23 cellular contexts compared by ENCODE assay signal in genomic region chr16:87757841-87758426, GRCh38. TPM values are rescaled to one million over a fixed set of nuclear protein-coding genes. Genes with fewer than 3 reads are reported as not detected.
A peak's percentile ranks its signal among the peaks of the same experiment; 100 is the strongest.
DNase-seq lines count a peak whose midpoint lies in the region; ATAC-seq, FAIRE-seq and TF ChIP-seq lines count a peak whose summit lies in the region.
"Had no signal": no experiment of that assay in that cellular context is flagged by ENCODE, and none has a peak within 500 bp of the region (broad histone marks: within the 10 kb centered on the region; RNA-seq: fewer than 3 reads in every experiment).

No MANE protein-coding gene starts in this region.

- H3K36me3 ChIP-seq in bronchial epithelial cell (ENCODE audit: control insufficient read depth, insufficient read depth, low read length), result peaks cover 19% of the 10 kb centered on the region

- no peak for ATAC-seq in GM18858 (IDR thresholded peaks at IDR 0.05; ENCODE audit: unreplicated experiment)
- ATAC-seq: effector memory CD8-positive, alpha-beta T cell; sciatic nerve; SK-N-SH treated with all-trans-retinoic acid at 6 μM for 48 hours; WTC11 had no signal

- no peak overlapping the region for H3K4me3 ChIP-seq in bronchial epithelial cell (ENCODE audit: low read depth, low read length)
- H3K4me3 ChIP-seq: breast epithelium, colonic mucosa, left ventricle myocardium inferior, vagina had no signal

- no peaks in the 10 kb centered on the region for H3K27me3 ChIP-seq in bronchial epithelial cell (ENCODE audit: control insufficient read depth, insufficient read depth, low read length)
- H3K27me3 ChIP-seq: breast epithelium, colonic mucosa, vagina had no signal

- TF ChIP-seq CTCF in bronchial epithelial cell (IDR thresholded peaks at IDR 0.05; ENCODE audit: insufficient read depth, low read length, severe bottlenecking), result no peak

- DNase-seq in EL, result peak; percentile 50
- peak; percentile 19 for DNase-seq in LHCN-M2 (ENCODE audit: low read depth)
- DNase-seq in bronchial epithelial cell (ENCODE audit: low read depth), result peak; percentile 60
- DNase-seq in kidney tubule cell (ENCODE audit: low spot score), result peak; percentile 52
- no peak for DNase-seq in iPS-NIHi11 (ENCODE audit: low spot score)
- DNase-seq in NCI-H1092 treated with DMSO at 0.1 percent for 48 hours (lab: John Stamatoyannopoulos, UW), result no peak
- DNase-seq: activated CD4-positive, alpha-beta T cell treated with anti-CD3 and anti-CD28 coated beads, Interleukin-2, amount 50 U/mL, for 48 hours; activated effector memory CD4-positive, alpha-beta T cell treated with anti-CD3 and anti-CD28 coated beads, Interleukin-2, amount 50 U/mL, for 16 hours; colonic mucosa; effector memory CD8-positive, alpha-beta T cell; left ventricle myocardium inferior; NCI-H1105 treated with DMSO at 0.1 percent for 48 hours; NCI-H2081 treated with DMSO at 0.1 percent for 48 hours; NCI-H524; nephron progenitor cell; RPMI8226 had no signal

- FAIRE-seq in bronchial epithelial cell (lab: Jason Lieb, UNC), result no peak
- FAIRE-seq: GM12891 had no signal

RNA-seq across cellular contexts. Expression of gene KLHDC4, which starts 7.9 kb away (rescaled TPM):
- total RNA-seq in LHCN-M2 (2014; rRNA removed) (20.5 and 26.7 TPM in 2 replicates), bronchial epithelial cell (27.7 and 30.8 TPM in 2 replicates)
- polyA plus RNA-seq in LHCN-M2 (2012), result 16.9 TPM

Comparison
In these comparisons a context has a peak if more than half of its experiments do, and no peak if none do; other contexts are left out.
1. DNase-seq: peak in EL (single experiment), LHCN-M2 (single experiment), bronchial epithelial cell (single experiment) and kidney tubule cell (single experiment); none in iPS-NIHi11 (single experiment) and NCI-H1092 treated with DMSO at 0.1 percent for 48 hours (single experiment).